In the genomic region with DNA sequence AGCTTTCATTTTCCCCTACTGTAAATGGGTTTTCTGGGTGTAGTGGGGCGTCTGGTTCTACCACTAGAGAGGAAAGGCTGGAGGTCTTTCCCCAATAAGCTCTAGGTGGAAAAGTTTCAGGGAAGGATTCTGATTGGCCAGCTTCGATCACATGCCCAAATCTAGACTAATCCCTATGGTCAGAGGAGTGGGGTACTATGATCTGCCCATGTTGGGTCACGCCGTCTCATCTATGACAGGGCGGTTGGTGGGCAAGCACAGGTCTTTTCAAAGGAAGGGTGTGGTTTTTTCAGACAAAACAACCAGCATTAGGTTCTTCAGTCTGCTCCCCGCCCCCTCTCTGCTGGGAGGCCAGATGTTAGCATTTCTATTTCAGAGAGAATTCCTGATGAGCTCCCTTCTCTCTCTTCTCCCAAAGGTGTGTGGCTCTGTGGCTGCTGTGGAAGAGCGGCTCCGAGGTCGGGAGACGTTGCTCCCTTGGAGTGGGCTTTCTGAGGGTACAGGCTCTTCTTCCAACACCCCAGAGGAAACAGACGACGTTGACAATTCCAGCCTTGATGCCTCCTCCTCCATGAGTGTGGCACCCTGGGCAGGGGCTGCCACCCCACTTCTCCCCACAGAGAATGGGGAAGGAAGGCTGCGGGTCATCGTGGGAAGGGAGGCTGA, we compare ENCODE assay signal across 1 cellular context.
TF ChIP-seq lines count a peak whose summit lies in the region.

No MANE protein-coding gene starts in this region.

TF ChIP-seq in A549, 52 proteins besides CTCF, POLR2A, EP300 and RAD21:
- TF ChIP-seq, protein P1, sequence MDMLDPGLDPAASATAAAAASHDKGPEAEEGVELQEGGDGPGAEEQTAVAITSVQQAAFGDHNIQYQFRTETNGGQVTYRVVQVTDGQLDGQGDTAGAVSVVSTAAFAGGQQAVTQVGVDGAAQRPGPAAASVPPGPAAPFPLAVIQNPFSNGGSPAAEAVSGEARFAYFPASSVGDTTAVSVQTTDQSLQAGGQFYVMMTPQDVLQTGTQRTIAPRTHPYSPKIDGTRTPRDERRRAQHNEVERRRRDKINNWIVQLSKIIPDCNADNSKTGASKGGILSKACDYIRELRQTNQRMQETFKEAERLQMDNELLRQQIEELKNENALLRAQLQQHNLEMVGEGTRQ (IDR thresholded peaks at IDR 0.05): peak; percentile 56
- TF ChIP-seq FOSB (CRISPR knock-in tag; IDR thresholded peaks at IDR 0.05): no peak
